In genomic region chr1:153354515-153355193, GRCh38 we compare ENCODE assay signal across 10 cellular contexts. TPM values are rescaled to one million over a fixed set of nuclear protein-coding genes. Genes with fewer than 3 reads are reported as not detected.
"Had no signal": no experiment of that assay in that cellular context is flagged by ENCODE, and none has a peak within 500 bp of the region (broad histone marks: within the 10 kb centered on the region; RNA-seq: fewer than 3 reads in every experiment).

No MANE protein-coding gene starts in this region.

- H3K36me3 ChIP-seq: esophagus muscularis mucosa, left ventricle myocardium inferior, ovary, thoracic aorta had no signal

- H3K4me3 ChIP-seq: esophagus muscularis mucosa, left ventricle myocardium inferior, ovary, thoracic aorta had no signal

- H3K27ac ChIP-seq: esophagus muscularis mucosa, left ventricle myocardium inferior, ovary, thoracic aorta had no signal

- H3K27me3 ChIP-seq: ovary had no signal

- H3K4me1 ChIP-seq: esophagus muscularis mucosa, left ventricle myocardium inferior had no signal

- DNase-seq: kidney, ovary had no signal

- H3K9me3 ChIP-seq: esophagus muscularis mucosa, left ventricle myocardium inferior, ovary, thoracic aorta had no signal

RNA-seq across cellular contexts. Expression of gene S100A9, which starts 3.0 kb away (rescaled TPM):
- total RNA-seq: activated CD4-positive, alpha-beta T cell treated with anti-CD3 and anti-CD28 coated beads for 36 hours; activated CD8-positive, alpha-beta T cell treated with anti-CD3 and anti-CD28 coated beads for 36 hours had no signal

RNA-seq across cellular contexts. Expression of gene PGLYRP4, which starts 6.0 kb away (rescaled TPM):
- total RNA-seq: activated CD8-positive, alpha-beta T cell treated with anti-CD3 and anti-CD28 coated beads for 36 hours; dermis microvascular lymphatic vessel endothelial cell; esophagus muscularis mucosa; kidney; left ventricle myocardium inferior; ovary; thoracic aorta; urinary bladder had no signal
- polyA plus RNA-seq: adipose tissue, ovary had no signal

RNA-seq across cellular contexts. Expression of gene S100A12, which starts 20.8 kb away (rescaled TPM):
- total RNA-seq: activated CD4-positive, alpha-beta T cell treated with anti-CD3 and anti-CD28 coated beads for 36 hours; activated CD8-positive, alpha-beta T cell treated with anti-CD3 and anti-CD28 coated beads for 36 hours; dermis microvascular lymphatic vessel endothelial cell had no signal

RNA-seq across cellular contexts. Expression of gene S100A8, which starts 36.2 kb away (rescaled TPM):
- total RNA-seq: activated CD4-positive, alpha-beta T cell treated with anti-CD3 and anti-CD28 coated beads for 36 hours; activated CD8-positive, alpha-beta T cell treated with anti-CD3 and anti-CD28 coated beads for 36 hours; dermis microvascular lymphatic vessel endothelial cell had no signal

RNA-seq across cellular contexts. Expression of gene PGLYRP3, which starts 41.9 kb away (rescaled TPM):
- total RNA-seq: activated CD4-positive, alpha-beta T cell treated with anti-CD3 and anti-CD28 coated beads for 36 hours; activated CD8-positive, alpha-beta T cell treated with anti-CD3 and anti-CD28 coated beads for 36 hours; dermis microvascular lymphatic vessel endothelial cell; esophagus muscularis mucosa; kidney; left ventricle myocardium inferior; ovary; thoracic aorta; urinary bladder had no signal
- polyA plus RNA-seq: adipose tissue, ovary, urinary bladder had no signal
